Comparison of ENCODE assay signal across 9 cellular contexts in genomic region chr1:165738794-165739193, GRCh38. TPM values are rescaled to one million over a fixed set of nuclear protein-coding genes. Genes with fewer than 3 reads are reported as not detected.
DNase-seq lines count a peak whose midpoint lies in the region; ATAC-seq and TF ChIP-seq lines count a peak whose summit lies in the region.
"Had no signal": no experiment of that assay in that cellular context is flagged by ENCODE, and none has a peak within 500 bp of the region (broad histone marks: within the 10 kb centered on the region; RNA-seq: fewer than 3 reads in every experiment).

No MANE protein-coding gene starts in this region.

- peak overlapping the region in 4 of 6 donors; percentile 2 to 54 (median 21) for H3K27ac Mint-ChIP-seq in naive B cell

- H3K36me3 Mint-ChIP-seq in naive B cell: peaks cover 32 to 36% of the 10 kb centered on the region in 2 donors

- intact Hi-C loops in lower lobe of right lung (cut with DNase I): no loop called here

- H3K27ac ChIP-seq in lower lobe of right lung: no peak overlapping the region
- H3K27ac ChIP-seq: parathyroid adenoma had no signal

- peaks cover 19 to 40% (median 37%) of the 10 kb centered on the region in 3 donors for H3K4me1 Mint-ChIP-seq in naive B cell

- peak overlapping the region in 5 of 8 donors; percentile 27 to 60 (median 41) for H3K4me3 Mint-ChIP-seq in naive B cell

- peaks cover 73% of the 10 kb centered on the region for H3K36me3 ChIP-seq in lower lobe of right lung

- H3K9me3 ChIP-seq in lower lobe of right lung: no peaks in the 10 kb centered on the region

- no peaks in the 10 kb centered on the region for H3K27me3 Mint-ChIP-seq in naive B cell

- peak; percentile 98 for ATAC-seq in GM18867 (IDR thresholded peaks at IDR 0.05; ENCODE audit: unreplicated experiment)
- peak; percentile 91 for ATAC-seq in GM21786 (IDR thresholded peaks at IDR 0.05; ENCODE audit: unreplicated experiment)
- ATAC-seq in HG03378 (IDR thresholded peaks at IDR 0.05; ENCODE audit: unreplicated experiment): peak; percentile 96
- ATAC-seq in naive B cell (ENCODE audit: low read depth in 2 of 2): peak; percentile 92
- ATAC-seq in lower lobe of right lung: no peak

- in situ Hi-C loops in KBM-7 (cut with MboI; ENCODE audit: low pct_unique_long_range_greater_than_20kb, low sequenced_read_pairs): no loop called here

- peak; percentile 11 for DNase-seq in naive B cell
- DNase-seq in KBM-7: no peak
- DNase-seq in NCI-H1048 (lab: John Stamatoyannopoulos, UW): no peak
- no peak for DNase-seq in lower lobe of right lung
- DNase-seq: OCI-M1 had no signal

- H3K4me3 ChIP-seq in lower lobe of right lung: no peak overlapping the region

- no peaks in the 10 kb centered on the region for H3K27me3 ChIP-seq in lower lobe of right lung (ENCODE audit: low read depth)

- TF ChIP-seq CTCF in lower lobe of right lung (IDR thresholded peaks at IDR 0.05): no peak

- H3K9me3 Mint-ChIP-seq in naive B cell: no peaks in the 10 kb centered on the region

- peaks cover 11% of the 10 kb centered on the region for H3K4me1 ChIP-seq in lower lobe of right lung
- H3K4me1 ChIP-seq: parathyroid adenoma had no signal

RNA-seq across cellular contexts. Expression of gene TMCO1, which starts 29.9 kb away (rescaled TPM):
- 100 to 1,000 TPM in 1 of 6 donors, 10 to 100 TPM in 5; 69.5 to 102 (median 85.8) TPM for polyA plus RNA-seq in naive B cell (ENCODE audit: low read depth in 6 of 6)
- total RNA-seq in lower lobe of right lung: 76.3 TPM

RNA-seq across cellular contexts. Expression of gene ALDH9A1, which starts 40.4 kb away (rescaled TPM):
- 100 to 1,000 TPM in 4 of 6 donors, 10 to 100 TPM in 2; 84.5 to 134 (median 112) TPM for polyA plus RNA-seq in naive B cell (ENCODE audit: low read depth in 6 of 6)
- total RNA-seq in lower lobe of right lung: 63.0 TPM

Comparison
In these comparisons a context has a peak if more than half of its experiments do, and no peak if none do; other contexts are left out.
1. ATAC-seq: peak in GM18867 (single experiment), GM21786 (single experiment), HG03378 (single experiment) and naive B cell (2 of 2); none in lower lobe of right lung (0 of 2).